11 cellular contexts compared by ENCODE assay signal in the genomic region with DNA sequence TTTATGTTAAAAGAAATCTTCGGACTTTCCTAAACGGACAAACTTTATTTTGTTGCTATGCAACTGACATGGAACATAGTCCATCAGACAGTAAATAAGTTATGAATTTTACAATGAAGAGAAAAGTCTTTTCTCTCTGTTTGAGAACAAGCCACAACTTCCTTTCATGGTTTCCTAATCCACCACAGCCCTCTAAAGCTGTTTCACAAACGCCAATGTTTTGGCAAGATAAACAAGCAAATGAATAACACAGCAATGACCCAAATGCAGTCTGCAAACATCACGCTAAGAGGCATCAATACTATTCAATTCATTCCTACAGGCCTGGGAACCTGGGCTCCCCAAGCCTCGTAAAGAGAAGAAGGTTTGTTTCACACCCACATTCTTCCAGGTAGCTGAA.
DNase-seq lines count a peak whose midpoint lies in the region; ATAC-seq and TF ChIP-seq lines count a peak whose summit lies in the region.
"Had no signal": no experiment of that assay in that cellular context is flagged by ENCODE, and none has a peak within 500 bp of the region (broad histone marks: within the 10 kb centered on the region; RNA-seq: fewer than 3 reads in every experiment).

No MANE protein-coding gene starts in this region.

- H3K4me1 ChIP-seq in GM23248 (ENCODE audit: insufficient read depth): no peaks in the 10 kb centered on the region

- no peak for ATAC-seq in GM19023 (IDR thresholded peaks at IDR 0.05; ENCODE audit: unreplicated experiment)

- WGBS in GM23248 (ENCODE audit: low coverage in 1 of 2, low lambda C conversion rate in 2 of 2, missing lambda C conversion rate in 2 of 2), 2 experiments: 14 to 19% methylated on average over 5 of the region's 5 CpGs

- H3K4me3 ChIP-seq in GM23248: no peak overlapping the region
- no peak overlapping the region for H3K4me3 ChIP-seq in NB4 (ENCODE audit: low read depth, low read length)
- no peak overlapping the region for H3K4me3 ChIP-seq in foreskin fibroblast (ENCODE audit: low read depth in 1 of 2, low read length in 2 of 2)

- peak overlapping the region; percentile 29; the same call in 1 of the 2 replicates for H2AFZ ChIP-seq in GM23248

- H3K79me2 ChIP-seq in GM23248 (ENCODE audit: insufficient read depth): no peaks in the 10 kb centered on the region

- no peak for TF ChIP-seq CTCF in NB4 (IDR thresholded peaks at IDR 0.05; ENCODE audit: low read depth, low read length)
- no peak for TF ChIP-seq CTCF in foreskin fibroblast (IDR thresholded peaks at IDR 0.05; ENCODE audit: low read depth, low read length)

- no peak overlapping the region for H3K4me2 ChIP-seq in GM23248 (ENCODE audit: unreplicated experiment)

- in situ Hi-C loops in GM23248 (cut with MboI): no loop called here

- no peaks in the 10 kb centered on the region for H3K9me3 ChIP-seq in GM23248 (ENCODE audit: low read depth)

- peak; percentile 6 for DNase-seq in GM03348 (ENCODE audit: low spot score)
- DNase-seq in GM23248: peak; percentile 39
- peak; percentile 69 for DNase-seq in NB4 (ENCODE audit: low read depth)
- peak; percentile 53 to 75 for DNase-seq in foreskin fibroblast
- no peak for DNase-seq in NCI-H128 (lab: John Stamatoyannopoulos, UW; ENCODE audit: unreplicated experiment)
- no peak for DNase-seq in NCI-H1105 (lab: John Stamatoyannopoulos, UW)
- no peak for DNase-seq in stimulated activated CD4-positive, alpha-beta T cell treated with anti-CD3 and anti-CD28 coated beads, Interleukin-1b, Interleukin-23, amount 100 ng/mL, for 48 hours
- DNase-seq: NCI-H2227 treated with DMSO at 0.1 percent for 48 hours; stimulated activated CD4-positive, alpha-beta T cell treated with anti-CD3 and anti-CD28 coated beads, Interleukin-12 subunit alpha, Interleukin-12 subunit beta, amount 100 ng/mL, for 4 hours had no signal

- no peaks in the 10 kb centered on the region for H4K20me1 ChIP-seq in GM23248 (ENCODE audit: insufficient read depth)

- TF ChIP-seq POLR2A in NB4 (IDR thresholded peaks at IDR 0.05; ENCODE audit: extremely low read depth, insufficient read length): no peak

- no peaks in the 10 kb centered on the region for H3K36me3 ChIP-seq in GM23248 (ENCODE audit: low read depth)

- H3K27ac ChIP-seq in GM23248: no peak overlapping the region
- H3K27ac ChIP-seq: HL-60 had no signal

- no peaks in the 10 kb centered on the region for H3K27me3 ChIP-seq in GM23248 (replicated peaks; ENCODE audit: insufficient read depth)

- no peaks in the 10 kb centered on the region for H3K9me2 ChIP-seq in GM23248 (ENCODE audit: insufficient read depth)

- no peak overlapping the region for H3K9ac ChIP-seq in GM23248

- no peaks in the 10 kb centered on the region for H3F3A ChIP-seq in GM23248 (ENCODE audit: insufficient read depth)

Comparison
In these comparisons a context has a peak if more than half of its experiments do, and no peak if none do; other contexts are left out.
1. DNase-seq: peak in GM03348 (single experiment), GM23248 (single experiment), NB4 (single experiment) and foreskin fibroblast (2 of 2); none in NCI-H128 (single experiment), NCI-H1105 (single experiment) and stimulated activated CD4-positive, alpha-beta T cell treated with anti-CD3 and anti-CD28 coated beads, Interleukin-1b, Interleukin-23, amount 100 ng/mL, for 48 hours (single experiment).